8 cellular contexts compared by ENCODE assay signal in genomic region chr14:43207189-43207588, GRCh38.
"Had no signal": no experiment of that assay in that cellular context is flagged by ENCODE, and none has a peak within 500 bp of the region (broad histone marks: within the 10 kb centered on the region; RNA-seq: fewer than 3 reads in every experiment).

No MANE protein-coding gene starts in this region.

- FAIRE-seq: G401.6, GM12878, GM12891, GM12892, GM18507, GM19239 had no signal

- H3K4me3 ChIP-seq: GM12878 had no signal

- ATAC-seq: GM12878 had no signal

- DNase-seq: GDM1, GF-D8 had no signal
